8 cellular contexts compared by ENCODE assay signal in genomic region chr6:42050011-42050896, GRCh38. TPM values are rescaled to one million over a fixed set of nuclear protein-coding genes. Genes with fewer than 3 reads are reported as not detected.
DNase-seq lines count a peak whose midpoint lies in the region; ATAC-seq and TF ChIP-seq lines count a peak whose summit lies in the region.

TSS of gene TAF8 (plus strand) at chr6:42050524. CDS start at chr6:42050542, 18 bp downstream.

- H3K4me3 Mint-ChIP-seq in activated B cell treated with CpG ODN at 0.5 μM for 24 hours, result peak within 1 kb of the TSS; percentile 96

- intact Hi-C loops in activated B cell treated with CpG ODN at 0.5 μM for 24 hours (cut with micrococcal nuclease), result loop anchor here (1.0 kb wide), 4 partner anchors 129 to 316 kb away; partner anchors contain the start of genes BYSL, MED20, TOMM6 and USP49

- ATAC-seq in GM19023 (IDR thresholded peaks at IDR 0.05; ENCODE audit: unreplicated experiment), result peak; percentile 83
- ATAC-seq in HG03196 (IDR thresholded peaks at IDR 0.05; ENCODE audit: unreplicated experiment), result peak; percentile 73
- ATAC-seq in activated B cell treated with CpG ODN at 0.5 μM for 24 hours (ENCODE audit: low read depth), result peak; percentile 74

- peaks cover 56% of the 10 kb centered on the region for H3K4me1 Mint-ChIP-seq in activated B cell treated with CpG ODN at 0.5 μM for 24 hours

- peak within 1 kb of the TSS; percentile 99 for H3K27ac Mint-ChIP-seq in activated B cell treated with CpG ODN at 0.5 μM for 24 hours

- peak within 1 kb of the TSS; percentile 92 for H3K27ac ChIP-seq in caudate nucleus (ENCODE audit: low read depth, low read length)

- H3K27me3 Mint-ChIP-seq in activated B cell treated with CpG ODN at 0.5 μM for 24 hours, result no peaks in the 10 kb centered on the region

- POLR2A ChIA-PET in activated B cell treated with CpG ODN at 0.5 μM for 24 hours (lab: Charles Lee), result interaction anchor here (0.6 to 13.9 kb wide), 33 partner anchors 10 to 1674 kb away, joined by 3 to 195 read pairs (median 5); partner anchors contain the start of genes BYSL, CCND3, MED20 and MRPS10

- H3K36me3 Mint-ChIP-seq in activated B cell treated with CpG ODN at 0.5 μM for 24 hours (ENCODE audit: low read depth), result peaks cover 30% of the 10 kb centered on the region

- CTCF ChIA-PET in activated B cell treated with CpG ODN at 0.5 μM for 24 hours (lab: Charles Lee), result interaction anchor here (0.5 to 4.6 kb wide), 5 partner anchors 25 to 776 kb away, joined by 3 to 22 read pairs (median 4); partner anchors contain the start of genes BYSL, MED20 and TOMM6

- DNase-seq in AG08396 (ENCODE audit: low spot score) (peak; percentile 97), NCI-H345 (lab: John Stamatoyannopoulos, UW) (peak; percentile 89), activated B cell treated with CpG ODN at 0.5 μM for 24 hours (peak; percentile 81), caudate nucleus (lab: John Stamatoyannopoulos, UW) (peak; percentile 31 to 98 (median 92)), inferior parietal cortex (ENCODE audit: extremely low spot score) (peak; percentile 93)
- peak; percentile 75 to 90 for DNase-seq in stimulated activated CD4-positive, alpha-beta T cell treated with anti-CD3 and anti-CD28 coated beads, Interleukin-12 subunit alpha, Interleukin-12 subunit beta, amount 100 ng/mL, for 24 hours (ENCODE audit: low read depth in 2 of 2)

- H3K9me3 Mint-ChIP-seq in activated B cell treated with CpG ODN at 0.5 μM for 24 hours, result no peaks in the 10 kb centered on the region

- no peak for TF ChIP-seq CTCF in activated B cell treated with CpG ODN at 0.5 μM for 24 hours (IDR thresholded peaks at IDR 0.05)

RNA-seq across cellular contexts. Expression of gene TAF8, which starts in this region (rescaled TPM):
- 47.2 and 55.7 TPM in 2 replicates for total RNA-seq in activated B cell treated with CpG ODN at 0.5 μM for 24 hours

Comparison
In these comparisons a context has a peak if more than half of its experiments do, and no peak if none do; other contexts are left out.
1. Peak in every context shown above with its lines: DNase-seq, ATAC-seq and H3K27ac ChIP-seq.